ENCODE assay signal across 1 cellular context in the genomic region with DNA sequence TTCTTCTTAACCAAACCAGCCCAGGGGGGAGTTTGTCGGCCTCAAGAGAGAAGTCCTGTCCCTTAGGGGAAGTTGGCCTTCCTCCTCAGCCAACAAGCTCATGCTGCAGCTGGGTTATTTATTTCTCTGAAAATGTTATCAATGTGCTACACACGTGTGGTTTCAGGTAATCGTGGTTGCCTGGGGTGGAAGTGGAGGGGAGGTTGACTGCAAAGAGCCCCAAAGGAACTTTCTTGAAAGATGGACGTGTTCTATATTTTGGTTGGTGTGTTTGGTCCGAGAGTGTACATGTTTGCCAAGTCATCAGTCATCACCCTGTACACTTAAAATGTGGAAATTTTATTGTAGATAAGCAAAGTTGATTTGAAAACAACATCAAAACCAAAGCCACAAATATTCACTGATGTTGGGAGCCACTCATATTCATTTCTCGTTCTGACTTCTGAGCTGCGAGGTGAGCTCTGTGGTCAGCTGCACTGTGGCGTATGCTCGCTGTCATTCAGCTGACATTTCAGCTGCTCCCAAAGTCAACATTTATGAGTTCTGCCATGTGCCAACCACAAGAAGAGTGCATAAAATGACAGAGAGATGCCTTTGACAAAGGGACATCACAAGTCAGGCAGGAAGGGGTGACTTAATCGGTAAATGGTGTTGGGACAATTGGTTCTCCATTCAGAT.
TF ChIP-seq lines count a peak whose summit lies in the region.

No MANE protein-coding gene starts in this region.

TF ChIP-seq in HepG2, 621 proteins besides CTCF, POLR2A, EP300 and RAD21:
- TF ChIP-seq ZNF292 (CRISPR knock-in tag; IDR thresholded peaks at IDR 0.05; ENCODE audit: borderline replicate concordance, low read depth) (no peak), SNRNP70 (IDR thresholded peaks at IDR 0.05; ENCODE audit: low read depth, low read length) (no peak), ZNF333 (CRISPR knock-in tag; IDR thresholded peaks at IDR 0.05; ENCODE audit: borderline replicate concordance) (no peak), TGIF2 (CRISPR knock-in tag; IDR thresholded peaks at IDR 0.05) (peak; percentile 32; the same call in 1 of the 2 replicates), FOXJ3 (CRISPR knock-in tag; IDR thresholded peaks at IDR 0.05; ENCODE audit: borderline replicate concordance) (no peak), KDM3A (CRISPR knock-in tag; IDR thresholded peaks at IDR 0.05; ENCODE audit: low read depth) (no peak), ZSCAN31 (CRISPR knock-in tag; IDR thresholded peaks at IDR 0.05; ENCODE audit: low read depth) (no peak), ZNF7 (CRISPR knock-in tag; IDR thresholded peaks at IDR 0.05) (no peak), SAP130 (CRISPR knock-in tag; IDR thresholded peaks at IDR 0.05; ENCODE audit: low read depth) (peak; percentile 22; the same call in 1 of the 2 replicates), U2AF1 (optimal IDR thresholded peaks at IDR 0.05; ENCODE audit: low read depth, low read length) (no peak), IKZF4 (CRISPR knock-in tag; IDR thresholded peaks at IDR 0.05; ENCODE audit: borderline replicate concordance, low read depth, not compliant biosample characterization) (no peak), ZNF839 (CRISPR knock-in tag; IDR thresholded peaks at IDR 0.05; ENCODE audit: borderline replicate concordance) (no peak), REXO4 (CRISPR knock-in tag; IDR thresholded peaks at IDR 0.05; ENCODE audit: borderline replicate concordance) (no peak)
- TF ChIP-seq, protein P1, sequence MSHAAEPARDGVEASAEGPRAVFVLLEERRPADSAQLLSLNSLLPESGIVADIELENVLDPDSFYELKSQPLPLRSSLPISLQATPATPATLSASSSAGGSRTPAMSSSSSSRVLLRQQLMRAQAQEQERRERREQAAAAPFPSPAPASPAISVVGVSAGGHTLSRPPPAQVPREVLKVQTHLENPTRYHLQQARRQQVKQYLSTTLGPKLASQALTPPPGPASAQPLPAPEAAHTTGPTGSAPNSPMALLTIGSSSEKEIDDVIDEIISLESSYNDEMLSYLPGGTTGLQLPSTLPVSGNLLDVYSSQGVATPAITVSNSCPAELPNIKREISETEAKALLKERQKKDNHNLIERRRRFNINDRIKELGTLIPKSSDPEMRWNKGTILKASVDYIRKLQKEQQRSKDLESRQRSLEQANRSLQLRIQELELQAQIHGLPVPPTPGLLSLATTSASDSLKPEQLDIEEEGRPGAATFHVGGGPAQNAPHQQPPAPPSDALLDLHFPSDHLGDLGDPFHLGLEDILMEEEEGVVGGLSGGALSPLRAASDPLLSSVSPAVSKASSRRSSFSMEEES (CRISPR knock-in tag; IDR thresholded peaks at IDR 0.05) = no peak
- TF ChIP-seq, protein P2, sequence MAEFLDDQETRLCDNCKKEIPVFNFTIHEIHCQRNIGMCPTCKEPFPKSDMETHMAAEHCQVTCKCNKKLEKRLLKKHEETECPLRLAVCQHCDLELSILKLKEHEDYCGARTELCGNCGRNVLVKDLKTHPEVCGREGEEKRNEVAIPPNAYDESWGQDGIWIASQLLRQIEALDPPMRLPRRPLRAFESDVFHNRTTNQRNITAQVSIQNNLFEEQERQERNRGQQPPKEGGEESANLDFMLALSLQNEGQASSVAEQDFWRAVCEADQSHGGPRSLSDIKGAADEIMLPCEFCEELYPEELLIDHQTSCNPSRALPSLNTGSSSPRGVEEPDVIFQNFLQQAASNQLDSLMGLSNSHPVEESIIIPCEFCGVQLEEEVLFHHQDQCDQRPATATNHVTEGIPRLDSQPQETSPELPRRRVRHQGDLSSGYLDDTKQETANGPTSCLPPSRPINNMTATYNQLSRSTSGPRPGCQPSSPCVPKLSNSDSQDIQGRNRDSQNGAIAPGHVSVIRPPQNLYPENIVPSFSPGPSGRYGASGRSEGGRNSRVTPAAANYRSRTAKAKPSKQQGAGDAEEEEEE (CRISPR knock-in tag; IDR thresholded peaks at IDR 0.05; ENCODE audit: borderline replicate concordance) = no peak
- TF ChIP-seq, protein P3, sequence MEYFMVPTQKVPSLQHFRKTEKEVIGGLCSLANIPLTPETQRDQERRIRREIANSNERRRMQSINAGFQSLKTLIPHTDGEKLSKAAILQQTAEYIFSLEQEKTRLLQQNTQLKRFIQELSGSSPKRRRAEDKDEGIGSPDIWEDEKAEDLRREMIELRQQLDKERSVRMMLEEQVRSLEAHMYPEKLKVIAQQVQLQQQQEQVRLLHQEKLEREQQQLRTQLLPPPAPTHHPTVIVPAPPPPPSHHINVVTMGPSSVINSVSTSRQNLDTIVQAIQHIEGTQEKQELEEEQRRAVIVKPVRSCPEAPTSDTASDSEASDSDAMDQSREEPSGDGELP (IDR thresholded peaks at IDR 0.05; ENCODE audit: borderline replicate concordance, low read depth) = peak; percentile 37; the same call in 1 of the 2 replicates
- TF ChIP-seq, protein P4, sequence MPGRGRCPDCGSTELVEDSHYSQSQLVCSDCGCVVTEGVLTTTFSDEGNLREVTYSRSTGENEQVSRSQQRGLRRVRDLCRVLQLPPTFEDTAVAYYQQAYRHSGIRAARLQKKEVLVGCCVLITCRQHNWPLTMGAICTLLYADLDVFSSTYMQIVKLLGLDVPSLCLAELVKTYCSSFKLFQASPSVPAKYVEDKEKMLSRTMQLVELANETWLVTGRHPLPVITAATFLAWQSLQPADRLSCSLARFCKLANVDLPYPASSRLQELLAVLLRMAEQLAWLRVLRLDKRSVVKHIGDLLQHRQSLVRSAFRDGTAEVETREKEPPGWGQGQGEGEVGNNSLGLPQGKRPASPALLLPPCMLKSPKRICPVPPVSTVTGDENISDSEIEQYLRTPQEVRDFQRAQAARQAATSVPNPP (CRISPR knock-in tag; IDR thresholded peaks at IDR 0.05) = no peak
- TF ChIP-seq, protein P5, sequence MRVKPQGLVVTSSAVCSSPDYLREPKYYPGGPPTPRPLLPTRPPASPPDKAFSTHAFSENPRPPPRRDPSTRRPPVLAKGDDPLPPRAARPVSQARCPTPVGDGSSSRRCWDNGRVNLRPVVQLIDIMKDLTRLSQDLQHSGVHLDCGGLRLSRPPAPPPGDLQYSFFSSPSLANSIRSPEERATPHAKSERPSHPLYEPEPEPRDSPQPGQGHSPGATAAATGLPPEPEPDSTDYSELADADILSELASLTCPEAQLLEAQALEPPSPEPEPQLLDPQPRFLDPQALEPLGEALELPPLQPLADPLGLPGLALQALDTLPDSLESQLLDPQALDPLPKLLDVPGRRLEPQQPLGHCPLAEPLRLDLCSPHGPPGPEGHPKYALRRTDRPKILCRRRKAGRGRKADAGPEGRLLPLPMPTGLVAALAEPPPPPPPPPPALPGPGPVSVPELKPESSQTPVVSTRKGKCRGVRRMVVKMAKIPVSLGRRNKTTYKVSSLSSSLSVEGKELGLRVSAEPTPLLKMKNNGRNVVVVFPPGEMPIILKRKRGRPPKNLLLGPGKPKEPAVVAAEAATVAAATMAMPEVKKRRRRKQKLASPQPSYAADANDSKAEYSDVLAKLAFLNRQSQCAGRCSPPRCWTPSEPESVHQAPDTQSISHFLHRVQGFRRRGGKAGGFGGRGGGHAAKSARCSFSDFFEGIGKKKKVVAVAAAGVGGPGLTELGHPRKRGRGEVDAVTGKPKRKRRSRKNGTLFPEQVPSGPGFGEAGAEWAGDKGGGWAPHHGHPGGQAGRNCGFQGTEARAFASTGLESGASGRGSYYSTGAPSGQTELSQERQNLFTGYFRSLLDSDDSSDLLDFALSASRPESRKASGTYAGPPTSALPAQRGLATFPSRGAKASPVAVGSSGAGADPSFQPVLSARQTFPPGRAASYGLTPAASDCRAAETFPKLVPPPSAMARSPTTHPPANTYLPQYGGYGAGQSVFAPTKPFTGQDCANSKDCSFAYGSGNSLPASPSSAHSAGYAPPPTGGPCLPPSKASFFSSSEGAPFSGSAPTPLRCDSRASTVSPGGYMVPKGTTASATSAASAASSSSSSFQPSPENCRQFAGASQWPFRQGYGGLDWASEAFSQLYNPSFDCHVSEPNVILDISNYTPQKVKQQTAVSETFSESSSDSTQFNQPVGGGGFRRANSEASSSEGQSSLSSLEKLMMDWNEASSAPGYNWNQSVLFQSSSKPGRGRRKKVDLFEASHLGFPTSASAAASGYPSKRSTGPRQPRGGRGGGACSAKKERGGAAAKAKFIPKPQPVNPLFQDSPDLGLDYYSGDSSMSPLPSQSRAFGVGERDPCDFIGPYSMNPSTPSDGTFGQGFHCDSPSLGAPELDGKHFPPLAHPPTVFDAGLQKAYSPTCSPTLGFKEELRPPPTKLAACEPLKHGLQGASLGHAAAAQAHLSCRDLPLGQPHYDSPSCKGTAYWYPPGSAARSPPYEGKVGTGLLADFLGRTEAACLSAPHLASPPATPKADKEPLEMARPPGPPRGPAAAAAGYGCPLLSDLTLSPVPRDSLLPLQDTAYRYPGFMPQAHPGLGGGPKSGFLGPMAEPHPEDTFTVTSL (CRISPR knock-in tag; IDR thresholded peaks at IDR 0.05; ENCODE audit: borderline replicate concordance) = no peak
- TF ChIP-seq, protein P6, sequence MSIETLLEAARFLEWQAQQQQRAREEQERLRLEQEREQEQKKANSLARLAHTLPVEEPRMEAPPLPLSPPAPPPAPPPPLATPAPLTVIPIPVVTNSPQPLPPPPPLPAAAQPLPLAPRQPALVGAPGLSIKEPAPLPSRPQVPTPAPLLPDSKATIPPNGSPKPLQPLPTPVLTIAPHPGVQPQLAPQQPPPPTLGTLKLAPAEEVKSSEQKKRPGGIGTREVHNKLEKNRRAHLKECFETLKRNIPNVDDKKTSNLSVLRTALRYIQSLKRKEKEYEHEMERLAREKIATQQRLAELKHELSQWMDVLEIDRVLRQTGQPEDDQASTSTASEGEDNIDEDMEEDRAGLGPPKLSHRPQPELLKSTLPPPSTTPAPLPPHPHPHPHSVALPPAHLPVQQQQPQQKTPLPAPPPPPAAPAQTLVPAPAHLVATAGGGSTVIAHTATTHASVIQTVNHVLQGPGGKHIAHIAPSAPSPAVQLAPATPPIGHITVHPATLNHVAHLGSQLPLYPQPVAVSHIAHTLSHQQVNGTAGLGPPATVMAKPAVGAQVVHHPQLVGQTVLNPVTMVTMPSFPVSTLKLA (IDR thresholded peaks at IDR 0.05) = no peak
